In genomic region chr14:24212924-24213865, GRCh38 we compare ENCODE assay signal across 1 cellular context.
A peak's percentile ranks its signal among the peaks of the same experiment; 100 is the strongest.
TF ChIP-seq lines count a peak whose summit lies in the region.

Gene CHMP4A, minus strand, starts transcription at chr14:24213488. Its CDS starts 49 bp downstream, at chr14:24213439.

TF ChIP-seq in GM12878, 131 proteins besides CTCF, POLR2A, EP300 and RAD21 (continued from another document and continues in another):
- TF ChIP-seq DPF2 (IDR thresholded peaks at IDR 0.05) (peak; percentile 63; the same call in 1 of the 2 replicates), ZSCAN29 (IDR thresholded peaks at IDR 0.05) (no peak), CUX1 (IDR thresholded peaks at IDR 0.05; ENCODE audit: insufficient replicate concordance, low read depth, low read length) (no peak), CBFB (IDR thresholded peaks at IDR 0.05; ENCODE audit: low read depth) (peak; percentile 77; the same call in 1 of the 2 replicates), PAX8 (IDR thresholded peaks at IDR 0.05) (peak; percentile 81; the same call in 1 of the 2 replicates), ATF7 (IDR thresholded peaks at IDR 0.05; ENCODE audit: low read depth) (0 out of 2 replicates have a peak, but pooled peaks have one; percentile 41), E2F4 (IDR thresholded peaks at IDR 0.05; ENCODE audit: low read depth, low read length) (no peak), CBX5 (IDR thresholded peaks at IDR 0.05; ENCODE audit: low read depth) (0 out of 2 replicates have a peak, but pooled peaks have one; percentile 60), SMC3 (IDR thresholded peaks at IDR 0.05; ENCODE audit: borderline replicate concordance, low read length) (no peak), IKZF2 (IDR thresholded peaks at IDR 0.05) (peak; percentile 68 to 74; a peak in 3 of 4 replicates), KLF5 (IDR thresholded peaks at IDR 0.05; ENCODE audit: partially characterized antibody) (peak; percentile 89), ZBTB40 (IDR thresholded peaks at IDR 0.05; ENCODE audit: borderline replicate concordance) (peak; percentile 50; the same call in 1 of the 2 replicates), MLLT1 (IDR thresholded peaks at IDR 0.05) (no peak), SUZ12 (IDR thresholded peaks at IDR 0.05; ENCODE audit: unreplicated experiment) (no peak), BCLAF1 (IDR thresholded peaks at IDR 0.05) (no peak), CREB1 (IDR thresholded peaks at IDR 0.05; ENCODE audit: low read depth) (peak; percentile 100), LARP7 (IDR thresholded peaks at IDR 0.05) (peak; percentile 72), BHLHE40 (IDR thresholded peaks at IDR 0.05; ENCODE audit: borderline replicate concordance in 1 of 2, low read depth in 2 of 2, low read length in 1 of 2) (peak; percentile 95 to 98), ZNF592 (IDR thresholded peaks at IDR 0.05) (no peak), SIN3A (IDR thresholded peaks at IDR 0.05; ENCODE audit: low read depth, low read length) (peak; percentile 79; the same call in 1 of the 2 replicates), MYC (IDR thresholded peaks at IDR 0.05; ENCODE audit: insufficient read depth, insufficient read length, insufficient replicate concordance, low read length, severe bottlenecking) (peak; percentile 38), POLR2AphosphoS2 (IDR thresholded peaks at IDR 0.05; ENCODE audit: low read depth, low read length) (peak; percentile 93), RELB (IDR thresholded peaks at IDR 0.05; ENCODE audit: low read depth) (peak; percentile 92; the same call in 1 of the 2 replicates), CBX3 (IDR thresholded peaks at IDR 0.05; ENCODE audit: borderline replicate concordance, low read depth) (no peak), TARDBP (IDR thresholded peaks at IDR 0.05; ENCODE audit: borderline replicate concordance) (no peak), KAT2A (conservative IDR thresholded peaks at IDR 0.05; ENCODE audit: control insufficient read depth, low read depth, low read length) (no peak), SPI1 (IDR thresholded peaks at IDR 0.05; ENCODE audit: borderline replicate concordance, insufficient read depth, low read depth, low read length) (peak; percentile 33; the same call in 1 of the 2 replicates)
